Comparison of ENCODE assay signal across 8 cellular contexts in genomic region chr17:410674-411401, GRCh38. TPM values are rescaled to one million over a fixed set of nuclear protein-coding genes. Genes with fewer than 3 reads are reported as not detected.
DNase-seq lines count a peak whose midpoint lies in the region; ATAC-seq, FAIRE-seq and TF ChIP-seq lines count a peak whose summit lies in the region.

No MANE protein-coding gene starts in this region.

- DNase-seq in AG20443 (ENCODE audit: low spot score) (peak; percentile 18), K562 (ENCODE audit: extremely low read depth in 1 of 4, low spot score in 3 of 4) (peak; percentile 22 to 62 (median 28)), immature natural killer cell (peak; percentile 79 to 90 (median 88))
- peak; percentile 41 to 50 for DNase-seq in stimulated activated CD8-positive, alpha-beta memory T cell treated with anti-CD3 and anti-CD28 coated beads, Interleukin-15, amount 100 ng/mL, for 48 hours (ENCODE audit: low read depth in 2 of 2)

- intact Hi-C loops in K562 (cut with micrococcal nuclease) = loop anchor here (5.0 kb wide), 2 partner anchors 571 to 586 kb away; partner anchors contain the start of gene TIMM22

- FAIRE-seq in K562 (lab: Jason Lieb, UNC) = peak; percentile 75

- H3K36me3 Mint-ChIP-seq in immature natural killer cell = peaks cover 0 to 4% (median 0%) of the 10 kb centered on the region in 3 donors

- BruUV-seq in K562 (replicated peaks; lab: Mats Ljungman, UMichigan) = no TSS peak

- peaks cover 19 to 27% (median 25%) of the 10 kb centered on the region in 3 donors for H3K27me3 Mint-ChIP-seq in immature natural killer cell (ENCODE audit: low read depth in 3 of 3)

- TF ChIP-seq EP300 in K562 (IDR thresholded peaks at IDR 0.05; ENCODE audit: low read length) = no peak

- POLR2A ChIA-PET in HEK293 (lab: Yijun Ruan, JAX) = no interaction called here
- POLR2A ChIA-PET in K562 (lab: Yijun Ruan, JAX) = interaction anchor here (1.1 kb wide), 1 partner anchor 294 kb away, joined by 3 read pairs; no protein-coding TSS in a partner anchor

- peak overlapping the region; percentile 72 for H3K4me2 ChIP-seq in K562 (ENCODE audit: insufficient read depth, low read length)

- TF ChIP-seq CTCF in HEK293 (tag by site-specific recombination; IDR thresholded peaks at IDR 0.05) = peak; percentile 56
- peak; percentile 40 to 48 (median 44); a peak in 4 of 6 replicates for TF ChIP-seq CTCF in K562 (IDR thresholded peaks at IDR 0.05 in 2 of 3, conservative IDR thresholded peaks at IDR 0.05 in 1 of 3; ENCODE audit: insufficient read depth in 2 of 3, low read depth in 1 of 3, low read length in 3 of 3)

- peak overlapping the region; percentile 55; the same call in 1 of the 2 replicates for H3K27ac ChIP-seq in HEK293 (ENCODE audit: extremely low read depth, low read depth, low read length)
- no peak overlapping the region for H3K27ac ChIP-seq in K562 (ENCODE audit: extremely low read depth, low read depth, low read length)

- H3K36me3 ChIP-seq in HEK293 (ENCODE audit: control insufficient read depth in 2 of 2, insufficient read depth in 1 of 2, low read length in 2 of 2) = peaks cover 0 to 3% of the 10 kb centered on the region in 2 experiments; a peak in 1 of 3 replicates
- no peaks in the 10 kb centered on the region for H3K36me3 ChIP-seq in K562 (ENCODE audit: control insufficient read depth, insufficient read depth, low read length)

- ATAC-seq in SK-N-SH treated with all-trans-retinoic acid at 6 μM for 48 hours = peak; percentile 34
- ATAC-seq in K562 = peak; percentile 81
- ATAC-seq in GM21737 (IDR thresholded peaks at IDR 0.05; ENCODE audit: unreplicated experiment) = no peak
- ATAC-seq in HG02623 (IDR thresholded peaks at IDR 0.05; ENCODE audit: unreplicated experiment) = no peak

- WGBS in K562 (ENCODE audit: insufficient coverage, low coverage, missing lambda C conversion rate) = 7% methylated on average over 15 of the region's 20 CpGs

- no peaks in the 10 kb centered on the region for H4K20me1 ChIP-seq in K562 (replicated peaks; ENCODE audit: control insufficient read depth, insufficient read depth, low read length)

- peak overlapping the region; percentile 88 to 94 (median 89) for H3K4me3 Mint-ChIP-seq in immature natural killer cell

- in situ Hi-C loops in K562 (cut with MboI) = loop anchor here (5.0 kb wide), 1 partner anchor 291 kb away; no protein-coding TSS in a partner anchor

- peaks cover 6% of the 10 kb centered on the region for H3K4me1 ChIP-seq in HEK293 (ENCODE audit: control insufficient read depth, insufficient read depth, low read length)
- peaks cover 7 to 17% of the 10 kb centered on the region in 2 experiments; a peak in 4 of 5 replicates for H3K4me1 ChIP-seq in K562 (replicated peaks in 1 of 2; ENCODE audit: control insufficient read depth in 2 of 2, insufficient read depth in 2 of 2, low read length in 2 of 2)

- TF ChIP-seq POLR2A in K562 (conservative IDR thresholded peaks at IDR 0.05) = no peak

- H3K9me3 Mint-ChIP-seq in immature natural killer cell = no peaks in the 10 kb centered on the region

- H3K9me3 ChIP-seq in HEK293 (ENCODE audit: control insufficient read depth, insufficient read depth, low read depth, low read length) (no peaks in the 10 kb centered on the region), K562 (replicated peaks; ENCODE audit: control insufficient read depth, insufficient read depth, low read depth, low read length) (no peaks in the 10 kb centered on the region)

- 0 out of 5 replicates have a peak, but pooled peaks cover 0 to 10% of the 10 kb centered on the region in 2 experiments for H3K27me3 ChIP-seq in K562 (ENCODE audit: control insufficient read depth in 2 of 2, insufficient read depth in 2 of 2, low read length in 2 of 2)

- no peaks in the 10 kb centered on the region for H3K9me1 ChIP-seq in K562 (ENCODE audit: control insufficient read depth, insufficient read depth, low read length)

- peak in 1 of 2 experiments; percentile 57; a peak in 2 of 4 replicates for TF ChIP-seq RAD21 in K562 (CRISPR knock-in tag; conservative IDR thresholded peaks at IDR 0.05 in 1 of 2, IDR thresholded peaks at IDR 0.05 in 1 of 2)

- no peaks in the 10 kb centered on the region for H3K79me2 ChIP-seq in K562 (ENCODE audit: control insufficient read depth, insufficient read depth, low read length)

- H3K27ac Mint-ChIP-seq in immature natural killer cell = peak overlapping the region; percentile 92 to 99 (median 97)

- H2AFZ ChIP-seq in K562 (ENCODE audit: low read depth, low read length) = peak overlapping the region; percentile 65

- CTCF ChIA-PET in HEK293 (lab: Yijun Ruan, JAX) (interaction anchor here (0.6 to 3.2 kb wide), 20 partner anchors 9 to 588 kb away, joined by 3 to 173 read pairs (median 8); partner anchors contain the start of genes NXN and TIMM22), K562 (lab: Yijun Ruan, JAX; ENCODE audit: low intra/inter-chr PET ratio) (interaction anchor here (1.1 to 1.2 kb wide), 2 partner anchors 289 to 584 kb away, joined by 3 read pairs; no protein-coding TSS in a partner anchor)

- peak overlapping the region; percentile 35 to 84 for H3K9ac ChIP-seq in K562 (ENCODE audit: insufficient read depth in 1 of 2, low read depth in 2 of 2, low read length in 2 of 2)

- H3K4me3 ChIP-seq in HEK293 (ENCODE audit: low read depth, low read length) = peak overlapping the region; percentile 45
- peak overlapping the region; percentile 56 for H3K4me3 ChIP-seq in K562

- peaks cover 63 to 67% of the 10 kb centered on the region in 2 donors for H3K4me1 Mint-ChIP-seq in immature natural killer cell

TF ChIP-seq in HEK293, 187 proteins besides CTCF, POLR2A, EP300 and RAD21 (continues in another document):
- 0 out of 2 replicates have a peak, but pooled peaks have one; percentile 22 for TF ChIP-seq ZSCAN23 (tag by site-specific recombination; IDR thresholded peaks at IDR 0.05)
- 0 out of 2 replicates have a peak, but pooled peaks have one; percentile 10 for TF ChIP-seq ZSCAN16 (tag by site-specific recombination; IDR thresholded peaks at IDR 0.05)

TF ChIP-seq in K562, 482 proteins besides CTCF, POLR2A, EP300 and RAD21 (continues in another document):
- TF ChIP-seq TSC22D4 (tag; IDR thresholded peaks at IDR 0.05) = no peak
- TF ChIP-seq VEZF1 (CRISPR knock-in tag; IDR thresholded peaks at IDR 0.05) = peak; percentile 12; the same call in 1 of the 2 replicates
- peak; percentile 47; the same call in 1 of the 2 replicates for TF ChIP-seq STAG1 (CRISPR knock-in tag; IDR thresholded peaks at IDR 0.05; ENCODE audit: borderline replicate concordance)
- TF ChIP-seq SMC3 (conservative IDR thresholded peaks at IDR 0.05; ENCODE audit: insufficient read depth, low read depth, low read length) = 0 out of 2 replicates have a peak, but pooled peaks have one; percentile 29

RNA-seq across cellular contexts. Expression of gene RFLNB, which starts 34.9 kb away (rescaled TPM):
- 1.3 and 1.9 TPM in 2 replicates for total RNA-seq in K562 (2011; cell fraction: chromatin; rRNA removed; ENCODE audit: low replicate concordance)
- total RNA-seq in K562 (2011; cell fraction: nucleolus; rRNA removed) = 1.1 and 1.3 TPM in 2 replicates
- total RNA-seq in K562 (2011; cell fraction: nucleoplasm; rRNA removed) = 1.8 and 2.8 TPM in 2 replicates
- total RNA-seq in K562 (2014; rRNA removed) = 6.4 and 9.8 TPM in 2 replicates
- total RNA-seq in K562 (2014; rRNA removed; fragmentation: Illumina TruSeq; extraction: Trizol) = 5.6 and 5.9 TPM in 2 replicates
- total RNA-seq in K562 (2015; rRNA removed; fragmentation: Illumina TruSeq; extraction: Trizol) = 4.6 and 4.9 TPM in 2 replicates
- 8.8 and 10.0 TPM in 2 replicates for total RNA-seq in K562 (2021)
- 0.95 and 1.8 TPM in 2 replicates for polyA plus RNA-seq in K562 (2011; rRNA removed)
- polyA plus RNA-seq in K562 (2011; cell fraction: cytosol; rRNA removed) = 1.1 and 2.8 TPM in 2 replicates
- 0.52 and 1.4 TPM in 2 replicates for polyA plus RNA-seq in K562 (2011; cell fraction: nucleus; rRNA removed)
- 5.3 and 7.7 TPM in 2 replicates for polyA plus RNA-seq in K562 (2012)
- 4.6 and 6.8 TPM in 2 replicates for polyA plus RNA-seq in K562 (2014; fragmentation: Illumina TruSeq; extraction: Trizol)
- polyA plus RNA-seq in K562 (2014; fragmentation: Nextera tagmentation; extraction: Ambion mirVana) = 1 to 10 TPM in 1 of 2 experiments, under 1 TPM in 1; 0.92 to 1.1 TPM
- 5.0 and 7.2 TPM in 2 replicates for polyA plus RNA-seq in K562 (2014; rRNA removed)
- 0.54 and 1.3 TPM in 2 replicates for polyA minus RNA-seq in K562 (2011; rRNA and poly(A)+ RNA removed)
- polyA minus RNA-seq in K562 (2011; cell fraction: cytosol; rRNA and poly(A)+ RNA removed) = 1.5 and 1.9 TPM in 2 replicates
- polyA minus RNA-seq in K562 (2011; cell fraction: nucleus; rRNA and poly(A)+ RNA removed) = 0.27 and 0.33 TPM in 2 replicates
- polyA plus RNA-seq in immature natural killer cell = 10 to 100 TPM in 2 of 3 donors, 1 to 10 TPM in 1; 7.0 to 16.4 (median 10.4) TPM

RNA-seq across cellular contexts. Expression of gene RPH3AL, which starts 58.2 kb away (rescaled TPM):
- total RNA-seq in K562 (2011; cell fraction: chromatin; rRNA removed; ENCODE audit: low replicate concordance) = 2.4 and 4.9 TPM in 2 replicates
- 3.2 and 5.9 TPM in 2 replicates for total RNA-seq in K562 (2011; cell fraction: nucleolus; rRNA removed)
- total RNA-seq in K562 (2011; cell fraction: nucleoplasm; rRNA removed) = 1.5 and 3.0 TPM in 2 replicates
- 0.86 and 1.2 TPM in 2 replicates for total RNA-seq in K562 (2014; rRNA removed)
- 0.25 and 0.93 TPM in 2 replicates for total RNA-seq in K562 (2014; rRNA removed; fragmentation: Illumina TruSeq; extraction: Trizol)
- total RNA-seq in K562 (2015; rRNA removed; fragmentation: Illumina TruSeq; extraction: Trizol) = 0.29 and 0.38 TPM in 2 replicates
- 1.7 and 2.3 TPM in 2 replicates for total RNA-seq in K562 (2021)
- polyA plus RNA-seq in K562 (2011; rRNA removed) = 0.45 and 0.52 TPM in 2 replicates
- 0.40 and 1.8 TPM in 2 replicates for polyA plus RNA-seq in K562 (2011; cell fraction: cytosol; rRNA removed)
- 0.77 and 1.1 TPM in 2 replicates for polyA plus RNA-seq in K562 (2011; cell fraction: nucleus; rRNA removed)
- 1.1 and 2.7 TPM in 2 replicates for polyA plus RNA-seq in K562 (2012)
- polyA plus RNA-seq in K562 (2014; fragmentation: Illumina TruSeq; extraction: Trizol) = 0.39 and 0.76 TPM in 2 replicates
- polyA plus RNA-seq in K562 (2014; fragmentation: Nextera tagmentation; extraction: Ambion mirVana) = under 1 TPM; 0.18 to 0.20 TPM
- 0.64 and 1.6 TPM in 2 replicates for polyA plus RNA-seq in K562 (2014; rRNA removed)
- polyA minus RNA-seq in K562 (2011; rRNA and poly(A)+ RNA removed) = 0.35 TPM in 1 of 2 replicates, not detected in the other
- polyA minus RNA-seq in K562 (2011; cell fraction: cytosol; rRNA and poly(A)+ RNA removed) = 0.86 TPM in 1 of 2 replicates, not detected in the other
- polyA minus RNA-seq in K562 (2011; cell fraction: nucleus; rRNA and poly(A)+ RNA removed) = 0.44 and 1.6 TPM in 2 replicates
- polyA plus RNA-seq in immature natural killer cell = 10 to 100 TPM in 1 of 3 donors, 1 to 10 TPM in 2; 4.2 to 10.3 (median 4.5) TPM

Comparison
In these comparisons a context has a peak if more than half of its experiments do, and no peak if none do; other contexts are left out.
1. DNase-seq: peak in every context shown above with its lines; median percentile 88 in immature natural killer cell; 46 in stimulated activated CD8-positive, alpha-beta memory T cell treated with anti-CD3 and anti-CD28 coated beads, Interleukin-15, amount 100 ng/mL, for 48 hours; 28 in K562; 18 in AG20443.
2. ATAC-seq: peak in SK-N-SH treated with all-trans-retinoic acid at 6 μM for 48 hours (single experiment) and K562 (single experiment); none in GM21737 (single experiment) and HG02623 (single experiment).